In the genomic region with DNA sequence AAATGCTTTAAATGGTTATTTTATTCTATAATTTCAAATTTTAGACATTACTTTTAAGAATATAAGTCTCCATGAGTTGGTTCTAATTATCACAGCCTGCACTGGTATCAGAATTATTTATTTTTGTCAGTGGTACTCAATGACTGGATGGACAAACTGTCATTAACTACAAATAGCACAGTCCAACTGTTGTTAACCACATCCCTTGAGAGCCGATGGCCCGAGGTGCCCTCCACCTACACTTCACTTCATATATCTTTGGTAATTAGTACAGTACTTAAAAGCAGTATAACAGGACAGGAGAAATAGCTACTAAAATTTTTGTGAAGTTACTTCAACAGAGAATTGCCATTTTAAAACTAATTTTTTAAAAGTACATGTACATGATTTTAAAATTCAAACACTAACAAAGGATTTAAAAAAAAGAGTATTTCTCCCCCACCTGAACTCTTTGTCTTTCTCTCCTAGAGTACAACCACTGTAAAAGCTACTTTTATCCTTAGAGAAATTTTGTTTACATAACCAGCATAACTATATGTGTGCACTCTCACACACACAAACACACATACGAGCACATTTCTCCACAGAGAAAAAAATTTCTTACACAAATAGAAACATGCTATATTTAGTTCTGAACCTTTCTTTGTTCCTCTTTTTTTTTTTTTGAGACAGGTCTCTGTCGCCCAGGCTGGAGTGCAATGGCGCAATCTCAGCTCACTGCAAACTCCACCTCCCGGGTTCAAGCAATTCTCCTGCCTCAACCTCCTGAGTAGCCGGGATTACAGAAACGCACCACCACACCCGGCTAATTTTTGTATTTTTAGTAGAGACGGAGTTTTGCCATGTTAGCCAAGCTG, we compare ENCODE assay signal across 9 cellular contexts. TPM values are rescaled to one million over a fixed set of nuclear protein-coding genes. Genes with fewer than 3 reads are reported as not detected.
DNase-seq lines count a peak whose midpoint lies in the region; ATAC-seq, FAIRE-seq and TF ChIP-seq lines count a peak whose summit lies in the region.
"Had no signal": no experiment of that assay in that cellular context is flagged by ENCODE, and none has a peak within 500 bp of the region (broad histone marks: within the 10 kb centered on the region; RNA-seq: fewer than 3 reads in every experiment).

No MANE protein-coding gene starts in this region.

- no peak overlapping the region for H2AFZ ChIP-seq in KMS-11 (ENCODE audit: low read depth)

- no peak for TF ChIP-seq CTCF in KMS-11 (conservative IDR thresholded peaks at IDR 0.05; ENCODE audit: low read depth, low read length)
- no peak for TF ChIP-seq CTCF in right atrium auricular region (IDR thresholded peaks at IDR 0.05)

- peaks cover 10% of the 10 kb centered on the region; the same call in 1 of the 2 replicates for H3K36me3 ChIP-seq in KMS-11 (ENCODE audit: insufficient read depth)
- H3K36me3 ChIP-seq in right atrium auricular region, result no peaks in the 10 kb centered on the region
- H3K36me3 ChIP-seq in SJCRH30, result peaks cover 9% of the 10 kb centered on the region
- H3K36me3 ChIP-seq: transverse colon had no signal

- peaks cover 96% of the 10 kb centered on the region for H3K79me2 ChIP-seq in KMS-11 (ENCODE audit: insufficient read depth, low read depth)

- H3K4me2 ChIP-seq in KMS-11, result peak overlapping the region; percentile 84

- H3K4me1 ChIP-seq in KMS-11 (ENCODE audit: low read depth, poor library complexity, severe bottlenecking) (peaks cover 93% of the 10 kb centered on the region), right atrium auricular region (peaks cover 0 to 17% of the 10 kb centered on the region in 2 donors), SJCRH30 (peaks cover 8% of the 10 kb centered on the region)

- DNase-seq in right atrium auricular region (ENCODE audit: low spot score) (no peak), AG08396 (ENCODE audit: low spot score) (no peak), NCI-H446 (lab: John Stamatoyannopoulos, UW) (no peak), urothelium cell line (ENCODE audit: low spot score) (no peak), SJCRH30 (no peak)
- DNase-seq: transverse colon had no signal

- H3K27me3 ChIP-seq in KMS-11 (ENCODE audit: insufficient read depth, low read depth) (no peaks in the 10 kb centered on the region), right atrium auricular region (no peaks in the 10 kb centered on the region), SJCRH30 (no peaks in the 10 kb centered on the region)
- H3K27me3 ChIP-seq: transverse colon had no signal

- H3K9ac ChIP-seq in KMS-11, result peak overlapping the region; percentile 32; the same call in 1 of the 2 replicates

- H3K9me3 ChIP-seq in right atrium auricular region (no peaks in the 10 kb centered on the region), SJCRH30 (replicated peaks) (no peaks in the 10 kb centered on the region)
- H3K9me3 ChIP-seq: transverse colon had no signal

- H3K27ac ChIP-seq in KMS-11 (peak overlapping the region; percentile 65), right atrium auricular region (peak overlapping the region in 1 of 2 donors; percentile 49), SJCRH30 (no peak overlapping the region)

- H4K20me1 ChIP-seq in KMS-11 (ENCODE audit: insufficient read depth), result peaks cover 11% of the 10 kb centered on the region; the same call in 1 of the 2 replicates

- no peak for FAIRE-seq in urothelium cell line (lab: Jason Lieb, UNC)

- ATAC-seq in GM18517 (IDR thresholded peaks at IDR 0.05; ENCODE audit: unreplicated experiment) (peak; percentile 71), GM21717 (IDR thresholded peaks at IDR 0.05; ENCODE audit: unreplicated experiment) (peak; percentile 61)

- H3K4me3 ChIP-seq in KMS-11 (IDR thresholded peaks at IDR 0.05; ENCODE audit: insufficient read depth, low read depth, low read length) (no peak overlapping the region), right atrium auricular region (peak overlapping the region; percentile 10 to 24), SJCRH30 (no peak overlapping the region)
- H3K4me3 ChIP-seq: transverse colon had no signal

RNA-seq across cellular contexts. Expression of a gene that starts 6.5 kb away (rescaled TPM):
- 10 to 100 TPM in 1 of 2 donors, 1 to 10 TPM in 1; 9.5 to 14.5 TPM for total RNA-seq in right atrium auricular region
- total RNA-seq in SJCRH30 (2014; rRNA removed; shearing (Covaris generic)), result 17.8 and 25.4 TPM in 2 replicates

RNA-seq across cellular contexts. Expression of a gene that starts 17.9 kb away (rescaled TPM):
- total RNA-seq in right atrium auricular region, result 1 to 10 TPM; 4.2 to 8.1 TPM
- total RNA-seq in SJCRH30 (2014; rRNA removed; shearing (Covaris generic)), result 5.0 and 5.1 TPM in 2 replicates

RNA-seq across cellular contexts. Expression of a gene that starts 47.7 kb away (rescaled TPM):
- total RNA-seq in right atrium auricular region, result 10 to 100 TPM in 1 of 2 donors, 1 to 10 TPM in 1; 6.6 to 10.2 TPM
- total RNA-seq in SJCRH30 (2014; rRNA removed; shearing (Covaris generic)), result 23.1 and 24.7 TPM in 2 replicates

Comparison
In these comparisons a context has a peak if more than half of its experiments do, and no peak if none do; other contexts are left out.
1. H3K4me3 ChIP-seq: peak in right atrium auricular region (2 of 2); none in KMS-11 (single experiment) and SJCRH30 (single experiment).